Comparison of ENCODE assay signal across 13 cellular contexts in the genomic region with DNA sequence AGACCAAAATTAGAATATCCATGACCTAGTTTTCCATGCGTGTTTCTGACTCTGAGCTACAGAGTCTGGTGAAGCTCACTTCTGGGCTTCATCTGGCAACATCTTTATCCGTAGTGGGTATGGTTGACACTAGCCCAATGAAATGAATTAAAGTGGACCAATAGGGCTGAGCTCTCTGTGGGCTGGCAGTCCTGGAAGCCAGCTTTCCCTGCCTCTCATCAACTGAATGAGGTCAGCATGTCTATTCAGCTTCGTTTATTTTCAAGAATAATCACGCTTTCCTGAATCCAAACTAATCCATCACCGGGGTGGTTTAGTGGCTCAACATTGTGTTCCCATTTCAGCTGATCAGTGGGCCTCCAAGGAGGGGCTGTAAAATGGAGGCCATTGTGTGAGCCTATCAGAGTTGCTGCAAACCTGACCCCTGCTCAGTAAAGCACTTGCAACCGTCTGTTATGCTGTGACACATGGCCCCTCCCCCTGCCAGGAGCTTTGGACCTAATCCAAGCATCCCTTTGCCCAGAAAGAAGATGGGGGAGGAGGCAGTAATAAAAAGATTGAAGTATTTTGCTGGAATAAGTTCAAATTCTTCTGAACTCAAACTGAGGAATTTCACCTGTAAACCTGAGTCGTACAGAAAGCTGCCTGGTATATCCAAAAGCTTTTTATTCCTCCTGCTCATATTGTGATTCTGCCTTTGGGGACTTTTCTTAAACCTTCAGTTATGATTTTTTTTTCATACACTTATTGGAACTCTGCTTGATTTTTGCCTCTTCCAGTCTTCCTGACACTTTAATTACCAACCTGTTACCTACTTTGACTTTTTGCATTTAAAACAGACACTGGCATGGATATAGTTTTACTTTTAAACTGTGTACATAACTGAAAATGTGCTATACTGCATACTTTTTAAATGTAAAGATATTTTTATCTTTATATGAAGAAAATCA. TPM values are rescaled to one million over a fixed set of nuclear protein-coding genes. Genes with fewer than 3 reads are reported as not detected.
DNase-seq lines count a peak whose midpoint lies in the region; ATAC-seq, FAIRE-seq and TF ChIP-seq lines count a peak whose summit lies in the region.
"Had no signal": no experiment of that assay in that cellular context is flagged by ENCODE, and none has a peak within 500 bp of the region (broad histone marks: within the 10 kb centered on the region; RNA-seq: fewer than 3 reads in every experiment).

No MANE protein-coding gene starts in this region.

- H3K4me3 ChIP-seq in coronary artery, result no peak overlapping the region
- H3K4me3 ChIP-seq: BLaER1 had no signal

- peaks cover 16% of the 10 kb centered on the region for H3K27me3 Mint-ChIP-seq in nephron progenitor cell (ENCODE audit: low read depth, poor library complexity)

- H3K4me1 Mint-ChIP-seq in nephron progenitor cell, result peaks cover 12% of the 10 kb centered on the region

- ATAC-seq in GM21737 (IDR thresholded peaks at IDR 0.05; ENCODE audit: unreplicated experiment), result no peak

- DNase-seq in Daoy (ENCODE audit: low read depth) (peak; percentile 43), NCI-H2171 treated with DMSO at 0.1 percent for 48 hours (lab: John Stamatoyannopoulos, UW) (peak; percentile 37), coronary artery (ENCODE audit: low spot score) (no peak), nephron progenitor cell (peak; percentile 27), T-helper 9 cell (no peak), NCI-H2196 (lab: John Stamatoyannopoulos, UW; ENCODE audit: unreplicated experiment) (no peak), RCC 7860 (ENCODE audit: low spot score) (no peak)
- DNase-seq: activated CD4-positive, alpha-beta T cell treated with anti-CD3 and anti-CD28 coated beads for 4 hours; effector memory CD4-positive, alpha-beta T cell; MM.1S; NCI-H526 had no signal

- no peaks in the 10 kb centered on the region for H3K36me3 Mint-ChIP-seq in nephron progenitor cell (ENCODE audit: low read depth)

- H3K27ac Mint-ChIP-seq in nephron progenitor cell, result no peak overlapping the region

- FAIRE-seq in RCC 7860 (lab: Jason Lieb, UNC), result no peak

- no peak for TF ChIP-seq CTCF in coronary artery (IDR thresholded peaks at IDR 0.05)
- TF ChIP-seq CTCF in nephron progenitor cell (IDR thresholded peaks at IDR 0.05), result no peak

- H3K9me3 Mint-ChIP-seq in nephron progenitor cell, result no peaks in the 10 kb centered on the region

- H3K27ac ChIP-seq in coronary artery, result peak overlapping the region; percentile 82 to 83
- H3K27ac ChIP-seq: BLaER1 had no signal

- no peak overlapping the region for H3K4me3 Mint-ChIP-seq in nephron progenitor cell

RNA-seq across cellular contexts. Expression of gene CAV1, which starts 35.5 kb away (rescaled TPM):
- 465 and 514 TPM in 2 replicates for total RNA-seq in Daoy (2014; rRNA removed; shearing (Covaris generic))

Comparison
In these comparisons a context has a peak if more than half of its experiments do, and no peak if none do; other contexts are left out.
1. DNase-seq: peak in Daoy (single experiment), NCI-H2171 treated with DMSO at 0.1 percent for 48 hours (single experiment) and nephron progenitor cell (single experiment); none in coronary artery (single experiment), T-helper 9 cell (single experiment), NCI-H2196 (single experiment) and RCC 7860 (single experiment).